12 cellular contexts compared by ENCODE assay signal in the genomic region with DNA sequence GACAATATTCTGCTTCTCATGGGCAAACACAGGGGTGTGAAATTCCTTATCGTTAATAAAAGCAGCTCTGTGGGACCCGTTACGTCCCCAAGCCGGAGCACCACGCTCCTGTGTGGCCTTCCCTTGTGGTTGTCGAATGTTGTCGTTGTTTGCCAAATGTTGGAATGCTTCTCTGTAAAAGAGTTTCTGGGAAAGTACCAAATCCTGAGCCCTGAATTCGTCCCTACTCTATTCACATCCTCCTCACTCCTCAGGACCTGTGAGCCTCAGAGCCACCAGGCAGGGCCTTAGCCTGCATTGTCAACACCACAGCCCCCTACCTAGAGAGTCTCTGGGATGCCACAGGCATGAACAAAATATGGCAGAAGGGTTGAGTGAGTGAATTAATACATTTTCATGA.
DNase-seq lines count a peak whose midpoint lies in the region; ATAC-seq and TF ChIP-seq lines count a peak whose summit lies in the region.
"Had no signal": no experiment of that assay in that cellular context is flagged by ENCODE, and none has a peak within 500 bp of the region (broad histone marks: within the 10 kb centered on the region; RNA-seq: fewer than 3 reads in every experiment).

No MANE protein-coding gene starts in this region.

- no peak for DNase-seq in GM23248
- no peak for DNase-seq in esophagus squamous epithelium (lab: John Stamatoyannopoulos, UW)
- DNase-seq in myocyte (ENCODE audit: low read depth): peak; percentile 86
- DNase-seq in cortex of kidney (lab: John Stamatoyannopoulos, UW): no peak
- DNase-seq in activated T-cell treated with anti-CD3 and anti-CD28 coated beads for 4 hours: no peak
- DNase-seq in NCI-H2227 (lab: John Stamatoyannopoulos, UW; ENCODE audit: unreplicated experiment): no peak
- DNase-seq: activated B cell treated with CpG ODN at 0.5 μM for 24 hours, DMS 273 treated with DMSO at 0.1 percent for 48 hours, T-helper 1 cell had no signal

- H3K27ac ChIP-seq in GM23248: peak overlapping the region; percentile 88
- peak overlapping the region in 3 of 4 donors; percentile 14 to 84 (median 68) for H3K27ac ChIP-seq in esophagus squamous epithelium
- peak overlapping the region; percentile 66 for H3K27ac ChIP-seq in subcutaneous abdominal adipose tissue (ENCODE audit: low read depth, low read length)
- H3K27ac ChIP-seq: parathyroid adenoma had no signal

- H2AFZ ChIP-seq in GM23248: peak overlapping the region; percentile 56
- H2AFZ ChIP-seq: parathyroid adenoma had no signal

- in situ Hi-C loops in GM23248 (cut with MboI): no loop called here

- H3K27me3 ChIP-seq in GM23248 (replicated peaks; ENCODE audit: insufficient read depth) (no peaks in the 10 kb centered on the region), esophagus squamous epithelium (no peaks in the 10 kb centered on the region), subcutaneous abdominal adipose tissue (ENCODE audit: control insufficient read depth in 5 of 5, insufficient read depth in 4 of 5, low read length in 5 of 5) (no peaks in the 10 kb centered on the region)

- no peaks in the 10 kb centered on the region for H4K20me1 ChIP-seq in GM23248 (ENCODE audit: insufficient read depth)

- peak overlapping the region; percentile 24 for H3K4me2 ChIP-seq in GM23248 (ENCODE audit: unreplicated experiment)

- H3K9me3 ChIP-seq in GM23248 (ENCODE audit: low read depth) (no peaks in the 10 kb centered on the region), esophagus squamous epithelium (no peaks in the 10 kb centered on the region), subcutaneous abdominal adipose tissue (ENCODE audit: control insufficient read depth in 5 of 5, low read length in 5 of 5) (no peaks in the 10 kb centered on the region)

- H3K9me2 ChIP-seq in GM23248 (ENCODE audit: insufficient read depth): no peaks in the 10 kb centered on the region

- H3F3A ChIP-seq in GM23248 (ENCODE audit: insufficient read depth): peaks cover 5% of the 10 kb centered on the region

- intact Hi-C loops in esophagus squamous epithelium (cut with DNase I): no loop called here

- 23 to 29% methylated on average over 8 of the region's 8 CpGs for WGBS in GM23248 (ENCODE audit: low coverage in 1 of 2, low lambda C conversion rate in 2 of 2, missing lambda C conversion rate in 2 of 2), 2 experiments
- WGBS in esophagus squamous epithelium, 2 donors: 62 to 73% methylated on average over 8 of the region's 8 CpGs

- H3K4me3 ChIP-seq in GM23248 (no peak overlapping the region), esophagus squamous epithelium (no peak overlapping the region), subcutaneous abdominal adipose tissue (ENCODE audit: low read depth in 1 of 5, low read length in 5 of 5) (no peak overlapping the region)

- ATAC-seq in GM19023 (IDR thresholded peaks at IDR 0.05; ENCODE audit: unreplicated experiment): no peak

- TF ChIP-seq CTCF in esophagus squamous epithelium (IDR thresholded peaks at IDR 0.05): no peak

- H3K79me2 ChIP-seq in GM23248 (ENCODE audit: insufficient read depth): no peaks in the 10 kb centered on the region
- H3K79me2 ChIP-seq: parathyroid adenoma had no signal

- H3K4me1 ChIP-seq in GM23248 (ENCODE audit: insufficient read depth) (peaks cover 32% of the 10 kb centered on the region), esophagus squamous epithelium (peaks cover 0 to 12% (median 5%) of the 10 kb centered on the region in 3 donors), subcutaneous abdominal adipose tissue (ENCODE audit: control insufficient read depth in 5 of 5, insufficient read depth in 5 of 5, low read length in 5 of 5) (peaks cover 0 to 25% (median 16%) of the 10 kb centered on the region in 5 donors)
- H3K4me1 ChIP-seq: parathyroid adenoma had no signal

- no peak for TF ChIP-seq POLR2A in esophagus squamous epithelium (IDR thresholded peaks at IDR 0.05)

- H3K36me3 ChIP-seq in GM23248 (ENCODE audit: low read depth) (no peaks in the 10 kb centered on the region), esophagus squamous epithelium (no peaks in the 10 kb centered on the region), subcutaneous abdominal adipose tissue (ENCODE audit: control insufficient read depth in 5 of 5, insufficient read depth in 5 of 5, low read length in 5 of 5) (no peaks in the 10 kb centered on the region)

- H3K9ac ChIP-seq in GM23248 (peak overlapping the region; percentile 52), subcutaneous abdominal adipose tissue (ENCODE audit: low read length in 5 of 5) (peak overlapping the region in 2 of 5 donors; percentile 10 to 38)
- H3K9ac ChIP-seq: parathyroid adenoma had no signal
